Comparison of ENCODE assay signal across 26 cellular contexts in the genomic region with DNA sequence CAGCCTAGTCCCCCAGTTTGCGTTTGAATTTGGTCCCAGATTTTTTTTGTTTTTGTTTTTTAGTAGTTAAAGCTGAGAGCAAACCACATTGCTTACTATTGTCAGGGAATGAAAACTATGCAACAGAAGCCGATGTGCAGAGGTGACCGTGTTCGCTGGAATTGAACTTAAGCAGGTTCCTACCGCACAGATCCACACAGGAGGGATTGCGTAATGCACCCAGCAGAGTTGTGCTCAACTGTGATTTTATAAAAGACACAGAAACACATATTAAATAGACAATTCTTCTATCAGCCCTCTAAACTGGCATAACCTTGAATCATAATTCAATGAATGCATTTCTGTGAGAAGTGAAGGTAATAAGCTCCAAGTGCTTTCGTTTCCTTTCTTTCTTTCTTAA.
"Had no signal": no experiment of that assay in that cellular context is flagged by ENCODE, and none has a peak within 500 bp of the region (broad histone marks: within the 10 kb centered on the region; RNA-seq: fewer than 3 reads in every experiment).

No MANE protein-coding gene starts in this region.

- H3K4me3 ChIP-seq: hepatocyte, left lung, lower lobe of right lung, pancreas, prostate gland, smooth muscle cell, transverse colon, upper lobe of right lung had no signal

- H3K27me3 ChIP-seq: hepatocyte, left lung, pancreas, transverse colon, upper lobe of right lung had no signal

- H3K4me2 ChIP-seq: hepatocyte, smooth muscle cell had no signal

- H3K4me1 ChIP-seq: left lung, lower lobe of right lung, pancreas, prostate gland, transverse colon, upper lobe of right lung had no signal

- H3K9me3 ChIP-seq: left lung, lower lobe of right lung, pancreas, prostate gland, transverse colon, upper lobe of right lung had no signal

- ATAC-seq: left lung; lower lobe of right lung; naive thymus-derived CD8-positive, alpha-beta T cell; pancreas; stimulated activated memory B cell treated with anti-CD40 and anti-IgM and Interleukin-4, amounts not matched to agents 10 μg/mL and 1 μg/mL and 100 μg/mL, for 72 hours; stimulated activated naive CD8-positive, alpha-beta T cell treated with anti-CD3 and anti-CD28 coated beads, Interleukin-15, amount 100 ng/mL, for 72 hours; upper lobe of right lung had no signal

- H3K27ac ChIP-seq: hepatocyte, left lung, lower lobe of right lung, pancreas, prostate gland, transverse colon, upper lobe of right lung had no signal

- H3K36me3 ChIP-seq: left lung, lower lobe of right lung, pancreas, prostate gland, transverse colon, upper lobe of right lung had no signal

- FAIRE-seq: pancreas, urothelium cell line had no signal

- DNase-seq: kidney glomerular epithelial cell; left cardiac atrium; left lung; lower lobe of right lung; mammary epithelial cell; mesenchymal stem cell; naive thymus-derived CD8-positive, alpha-beta T cell; nucleus accumbens; pancreas; posterior cingulate gyrus; retina; right cardiac atrium; stimulated activated CD4-positive, alpha-beta T cell treated with anti-CD3 and anti-CD28 coated beads, Interleukin-1b, Interleukin-23, amount 100 ng/mL, for 48 hours; stimulated activated CD4-positive, alpha-beta T cell treated with anti-CD3 and anti-CD28 coated beads, Interleukin-2, amount 100 ng/mL, for 48 hours; stimulated activated CD4-positive, alpha-beta T cell treated with anti-CD3 and anti-CD28 coated beads, Interleukin-4, amount 100 ng/mL, for 4 hours; stimulated activated CD8-positive, alpha-beta memory T cell treated with anti-CD3 and anti-CD28 coated beads, Interleukin-4, amount 100 ng/mL, for 48 hours; stimulated activated naive CD4-positive, alpha-beta T cell treated with Interleukin-2 at 50 U/mL for 16 hours; stimulated activated naive CD8-positive, alpha-beta T cell treated with anti-CD3 and anti-CD28 coated beads, Interleukin-15, amount 100 ng/mL, for 72 hours; substantia nigra; transverse colon; upper lobe of right lung had no signal
